Comparison of ENCODE assay signal across 8 cellular contexts in the genomic region with DNA sequence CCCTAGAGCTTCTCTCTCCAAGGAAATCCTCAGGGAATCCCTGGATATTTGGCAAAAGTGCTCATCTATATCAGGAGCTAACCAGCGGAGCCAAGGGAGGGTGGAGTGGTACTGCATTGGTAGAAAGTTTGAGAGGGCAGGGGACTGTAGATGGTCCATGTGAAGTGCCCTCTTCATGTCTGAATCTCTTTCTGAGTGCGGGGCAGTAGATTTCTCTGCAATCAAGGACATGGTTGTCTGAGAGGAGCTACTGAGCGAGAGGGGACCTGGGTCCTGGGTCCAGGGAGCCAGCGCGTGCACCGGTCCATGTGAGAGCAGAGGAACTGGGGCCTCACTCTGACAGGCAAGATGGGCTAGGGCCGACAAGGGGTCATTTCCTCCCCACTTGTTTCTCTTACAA. TPM values are rescaled to one million over a fixed set of nuclear protein-coding genes. Genes with fewer than 3 reads are reported as not detected.
DNase-seq lines count a peak whose midpoint lies in the region; ATAC-seq lines count a peak whose summit lies in the region.

No MANE protein-coding gene starts in this region.

- WGBS in right cardiac atrium: 56% methylated on average over 7 of the region's 7 CpGs

- H3K27ac ChIP-seq in HUES6 (ENCODE audit: low read depth, low read length) (no peak overlapping the region), right cardiac atrium (ENCODE audit: low read length) (peak overlapping the region; percentile 28)

- H3K27me3 Mint-ChIP-seq in activated CD8-positive, alpha-beta memory T cell treated with anti-CD3 and anti-CD28 coated beads, Interleukin-2, amount 10 ng/mL, durations not matched to agents 7 days and 5 days: no peaks in the 10 kb centered on the region

- peak overlapping the region; percentile 80 for H3K27ac Mint-ChIP-seq in activated CD8-positive, alpha-beta memory T cell treated with anti-CD3 and anti-CD28 coated beads, Interleukin-2, amount 10 ng/mL, durations not matched to agents 7 days and 5 days
- peak overlapping the region; percentile 84 for H3K27ac Mint-ChIP-seq in stimulated activated effector memory CD8-positive, alpha-beta T cell treated with anti-CD3 and anti-CD28 coated beads, Interleukin-12 subunit alpha, Interleukin-12 subunit beta, amount 100 ng/mL, for 72 hours

- ATAC-seq in activated CD8-positive, alpha-beta memory T cell treated with anti-CD3 and anti-CD28 coated beads, Interleukin-2, amount 10 ng/mL, durations not matched to agents 7 days and 5 days: no peak
- ATAC-seq in right cardiac atrium: peak; percentile 2 to 13
- no peak for ATAC-seq in stimulated activated effector memory CD8-positive, alpha-beta T cell treated with anti-CD3 and anti-CD28 coated beads, Interleukin-12 subunit alpha, Interleukin-12 subunit beta, amount 100 ng/mL, for 72 hours

- H3K36me3 ChIP-seq in HUES6 (ENCODE audit: control insufficient read depth, insufficient read depth, low read length): no peaks in the 10 kb centered on the region

- peak overlapping the region; percentile 77 for H3K9ac ChIP-seq in HUES6 (ENCODE audit: low read length)

- H3K4me1 Mint-ChIP-seq in activated CD8-positive, alpha-beta memory T cell treated with anti-CD3 and anti-CD28 coated beads, Interleukin-2, amount 10 ng/mL, durations not matched to agents 7 days and 5 days: peaks cover 39% of the 10 kb centered on the region
- peaks cover 52% of the 10 kb centered on the region for H3K4me1 Mint-ChIP-seq in stimulated activated effector memory CD8-positive, alpha-beta T cell treated with anti-CD3 and anti-CD28 coated beads, Interleukin-12 subunit alpha, Interleukin-12 subunit beta, amount 100 ng/mL, for 72 hours

- DNase-seq in activated CD8-positive, alpha-beta memory T cell treated with anti-CD3 and anti-CD28 coated beads, Interleukin-2, amount 10 ng/mL, durations not matched to agents 7 days and 5 days: no peak
- DNase-seq in right cardiac atrium: no peak
- DNase-seq in stimulated activated effector memory CD8-positive, alpha-beta T cell treated with anti-CD3 and anti-CD28 coated beads, Interleukin-12 subunit alpha, Interleukin-12 subunit beta, amount 100 ng/mL, for 72 hours (ENCODE audit: low spot score in 2 of 2): no peak
- DNase-seq in HuH-7.5 (ENCODE audit: low spot score): no peak
- DNase-seq in activated effector memory CD4-positive, alpha-beta T cell treated with anti-CD3 and anti-CD28 coated beads, Interleukin-2, amount 50 U/mL, for 16 hours: no peak
- no peak for DNase-seq in central memory CD4-positive, alpha-beta T cell
- DNase-seq in NCI-H1694 (lab: John Stamatoyannopoulos, UW): no peak

- no peaks in the 10 kb centered on the region for H3K9me3 Mint-ChIP-seq in activated CD8-positive, alpha-beta memory T cell treated with anti-CD3 and anti-CD28 coated beads, Interleukin-2, amount 10 ng/mL, durations not matched to agents 7 days and 5 days (ENCODE audit: low read depth)
- H3K9me3 Mint-ChIP-seq in stimulated activated effector memory CD8-positive, alpha-beta T cell treated with anti-CD3 and anti-CD28 coated beads, Interleukin-12 subunit alpha, Interleukin-12 subunit beta, amount 100 ng/mL, for 72 hours: no peaks in the 10 kb centered on the region

- intact Hi-C loops in right cardiac atrium (cut with DNase I): loop anchor here (5.0 to 10.0 kb wide), 3 partner anchors 39 to 63 kb away; a partner anchor contains a TSS

- H3K4me3 Mint-ChIP-seq in activated CD8-positive, alpha-beta memory T cell treated with anti-CD3 and anti-CD28 coated beads, Interleukin-2, amount 10 ng/mL, durations not matched to agents 7 days and 5 days: peak overlapping the region; percentile 84
- peak overlapping the region; percentile 82 for H3K4me3 Mint-ChIP-seq in stimulated activated effector memory CD8-positive, alpha-beta T cell treated with anti-CD3 and anti-CD28 coated beads, Interleukin-12 subunit alpha, Interleukin-12 subunit beta, amount 100 ng/mL, for 72 hours

- CTCF ChIA-PET in activated CD8-positive, alpha-beta memory T cell treated with anti-CD3 and anti-CD28 coated beads, Interleukin-2, amount 10 ng/mL, durations not matched to agents 7 days and 5 days (lab: Charles Lee): interaction anchor here (0.8 to 7.5 kb wide), 6 partner anchors 8 to 81 kb away, joined by 3 to 68 read pairs (median 4); no protein-coding TSS in a partner anchor

- H3K4me1 ChIP-seq in HUES6 (ENCODE audit: control insufficient read depth, insufficient read depth, low read length) (peaks cover 30% of the 10 kb centered on the region), right cardiac atrium (ENCODE audit: control insufficient read depth, insufficient read depth, low read length) (peaks cover 15% of the 10 kb centered on the region)

- H3K36me3 Mint-ChIP-seq in activated CD8-positive, alpha-beta memory T cell treated with anti-CD3 and anti-CD28 coated beads, Interleukin-2, amount 10 ng/mL, durations not matched to agents 7 days and 5 days: peaks cover 5% of the 10 kb centered on the region
- peaks cover 18% of the 10 kb centered on the region for H3K36me3 Mint-ChIP-seq in stimulated activated effector memory CD8-positive, alpha-beta T cell treated with anti-CD3 and anti-CD28 coated beads, Interleukin-12 subunit alpha, Interleukin-12 subunit beta, amount 100 ng/mL, for 72 hours

- H3K27me3 ChIP-seq in HUES6 (ENCODE audit: control insufficient read depth, insufficient read depth, low read length) (no peaks in the 10 kb centered on the region), right cardiac atrium (ENCODE audit: control insufficient read depth, insufficient read depth) (no peaks in the 10 kb centered on the region)

- H3K4me3 ChIP-seq in HUES6 (ENCODE audit: low read depth, low read length) (peak overlapping the region; percentile 84), right cardiac atrium (ENCODE audit: low read length) (peak overlapping the region; percentile 68)

- no peaks in the 10 kb centered on the region for H3K9me3 ChIP-seq in HUES6 (ENCODE audit: control insufficient read depth, insufficient read depth, low read depth, low read length)
- no peaks in the 10 kb centered on the region for H3K9me3 ChIP-seq in right cardiac atrium (ENCODE audit: control insufficient read depth, low read length)

RNA-seq across cellular contexts. Expression of a gene that starts 0.7 kb away (rescaled TPM):
- 10 to 100 TPM in 1 of 2 experiments, 1 to 10 TPM in 1; 9.0 to 10.3 TPM for total RNA-seq in activated CD8-positive, alpha-beta memory T cell treated with anti-CD3 and anti-CD28 coated beads, Interleukin-2, amount 10 ng/mL, durations not matched to agents 7 days and 5 days
- total RNA-seq in right cardiac atrium: 10 to 100 TPM; 23.1 to 34.8 (median 26.3) TPM
- 9.1 TPM for polyA plus RNA-seq in right cardiac atrium

RNA-seq across cellular contexts. Expression of a gene that starts 19.1 kb away (rescaled TPM):
- not detected for total RNA-seq in activated CD8-positive, alpha-beta memory T cell treated with anti-CD3 and anti-CD28 coated beads, Interleukin-2, amount 10 ng/mL, durations not matched to agents 7 days and 5 days
- total RNA-seq in right cardiac atrium: 1 to 10 TPM; 2.2 to 5.5 (median 2.6) TPM
- polyA plus RNA-seq in right cardiac atrium: 4.1 TPM

RNA-seq across cellular contexts. Expression of a gene that starts 25.3 kb away (rescaled TPM):
- not detected for total RNA-seq in activated CD8-positive, alpha-beta memory T cell treated with anti-CD3 and anti-CD28 coated beads, Interleukin-2, amount 10 ng/mL, durations not matched to agents 7 days and 5 days
- total RNA-seq in right cardiac atrium: 100 to 1,000 TPM in 1 of 4 donors, 10 to 100 TPM in 3; 38.0 to 103 (median 69.2) TPM
- polyA plus RNA-seq in right cardiac atrium: 106 TPM

RNA-seq across cellular contexts. Expression of a gene that starts 26.3 kb away (rescaled TPM):
- not detected for total RNA-seq in activated CD8-positive, alpha-beta memory T cell treated with anti-CD3 and anti-CD28 coated beads, Interleukin-2, amount 10 ng/mL, durations not matched to agents 7 days and 5 days
- 1,000 to 10,000 TPM; 4,923 to 5,929 (median 5,581) TPM for total RNA-seq in right cardiac atrium
- polyA plus RNA-seq in right cardiac atrium: 9,689 TPM

RNA-seq across cellular contexts. Expression of a gene that starts 58.5 kb away (rescaled TPM):
- total RNA-seq in activated CD8-positive, alpha-beta memory T cell treated with anti-CD3 and anti-CD28 coated beads, Interleukin-2, amount 10 ng/mL, durations not matched to agents 7 days and 5 days: 10 to 100 TPM; 16.4 to 20.4 TPM
- total RNA-seq in right cardiac atrium: 10 to 100 TPM; 22.8 to 51.1 (median 32.0) TPM
- 51.5 TPM for polyA plus RNA-seq in right cardiac atrium

Comparison
In these comparisons a context has a peak if more than half of its experiments do, and no peak if none do; other contexts are left out.
1. ATAC-seq: peak in right cardiac atrium (2 of 2); none in activated CD8-positive, alpha-beta memory T cell treated with anti-CD3 and anti-CD28 coated beads, Interleukin-2, amount 10 ng/mL, durations not matched to agents 7 days and 5 days (single experiment) and stimulated activated effector memory CD8-positive, alpha-beta T cell treated with anti-CD3 and anti-CD28 coated beads, Interleukin-12 subunit alpha, Interleukin-12 subunit beta, amount 100 ng/mL, for 72 hours (single experiment).
2. RNA of a gene that starts 25.3 kb away (total RNA-seq): 38.0 to 103 TPM in right cardiac atrium; not detected in activated CD8-positive, alpha-beta memory T cell treated with anti-CD3 and anti-CD28 coated beads, Interleukin-2, amount 10 ng/mL, durations not matched to agents 7 days and 5 days; every median in the first group is over 10 times any median in the second.